In the genomic region with DNA sequence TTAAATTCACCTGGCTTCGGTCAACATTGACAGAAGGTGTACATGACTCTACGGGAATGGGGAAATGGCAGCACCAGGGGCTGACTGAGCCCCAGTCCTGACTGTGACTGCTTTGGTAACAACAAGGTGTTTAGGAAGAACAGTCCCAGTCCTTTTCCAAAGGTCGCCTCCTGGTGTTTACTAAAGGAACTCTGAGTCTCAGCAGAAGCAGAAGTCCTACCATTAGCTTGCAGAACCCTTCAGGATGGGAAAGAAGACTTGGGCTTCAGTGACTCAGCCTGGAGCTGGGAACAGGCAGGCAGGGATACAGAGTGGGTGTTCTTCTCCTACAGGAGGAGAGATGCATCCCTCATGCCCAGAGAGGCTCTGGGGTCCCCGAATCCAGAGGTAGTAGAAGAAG, we compare ENCODE assay signal across 14 cellular contexts.
A peak's percentile ranks its signal among the peaks of the same experiment; 100 is the strongest.
DNase-seq lines count a peak whose midpoint lies in the region; ATAC-seq and TF ChIP-seq lines count a peak whose summit lies in the region.
"Had no signal": no experiment of that assay in that cellular context is flagged by ENCODE, and none has a peak within 500 bp of the region (broad histone marks: within the 10 kb centered on the region; RNA-seq: fewer than 3 reads in every experiment).

No MANE protein-coding gene starts in this region.

- no peak overlapping the region for H3K4me3 Mint-ChIP-seq in naive thymus-derived CD4-positive, alpha-beta T cell
- H3K4me3 Mint-ChIP-seq: CD8-positive, alpha-beta memory T cell; naive B cell had no signal

- in situ Hi-C loops in GM13977 (cut with MboI; ENCODE audit: low pct_unique_long_range_greater_than_20kb, low sequenced_read_pairs, unreplicated experiment) (no loop called here), SK-MEL-5 (cut with HindIII; ENCODE audit: low pct_unique_long_range_greater_than_20kb, low sequenced_read_pairs) (no loop called here)

- no peaks in the 10 kb centered on the region for H3K9me3 ChIP-seq in iPS DF 6.9 (ENCODE audit: control insufficient read depth, insufficient read depth, low read length)
- no peaks in the 10 kb centered on the region for H3K9me3 ChIP-seq in naive thymus-derived CD4-positive, alpha-beta T cell (ENCODE audit: control insufficient read depth in 2 of 3, low read length in 3 of 3)
- H3K9me3 ChIP-seq: thoracic aorta had no signal

- H3K4me1 ChIP-seq in iPS DF 6.9 (ENCODE audit: control insufficient read depth, insufficient read depth, low read length) = no peaks in the 10 kb centered on the region
- H3K4me1 ChIP-seq in naive thymus-derived CD4-positive, alpha-beta T cell (ENCODE audit: control insufficient read depth in 2 of 2, insufficient read depth in 2 of 2, low read length in 2 of 2) = no peaks in the 10 kb centered on the region

- H3K4me3 ChIP-seq in AG09309 (ENCODE audit: control insufficient read depth, low read depth, low read length) = no peak overlapping the region
- no peak overlapping the region for H3K4me3 ChIP-seq in iPS DF 6.9 (ENCODE audit: low read length)
- no peak overlapping the region for H3K4me3 ChIP-seq in naive thymus-derived CD4-positive, alpha-beta T cell (ENCODE audit: low read length)
- H3K4me3 ChIP-seq: thoracic aorta had no signal

- ATAC-seq in GM21360 (IDR thresholded peaks at IDR 0.05; ENCODE audit: unreplicated experiment) (no peak), HG03097 (IDR thresholded peaks at IDR 0.05; ENCODE audit: low FRiP score, unreplicated experiment) (no peak)
- no peak for ATAC-seq in naive thymus-derived CD4-positive, alpha-beta T cell
- ATAC-seq: activated CD4-positive, CD25-positive, alpha-beta regulatory T cell treated with anti-CD3 and anti-CD28 coated beads, Interleukin-2, amount 50 U/mL, for 24 hours had no signal

- no peaks in the 10 kb centered on the region for H3K27me3 ChIP-seq in iPS DF 6.9 (ENCODE audit: control insufficient read depth, insufficient read depth, low read length)
- no peaks in the 10 kb centered on the region for H3K27me3 ChIP-seq in naive thymus-derived CD4-positive, alpha-beta T cell (ENCODE audit: control insufficient read depth in 2 of 2, insufficient read depth in 2 of 2, low read length in 2 of 2)

- no peak for DNase-seq in AG09309 (ENCODE audit: low read depth)
- DNase-seq in GM13977 (ENCODE audit: low spot score) = no peak
- DNase-seq in SK-MEL-5 (ENCODE audit: low read depth, low spot score) = peak; percentile 65
- peak; percentile 48 for DNase-seq in iPS DF 6.9 (ENCODE audit: low read depth, low spot score)
- DNase-seq in activated gamma-delta T cell treated with Interleukin-2 at 50 U/mL for 16 hours = no peak
- no peak for DNase-seq in naive thymus-derived CD4-positive, alpha-beta T cell
- DNase-seq: activated effector memory CD4-positive, alpha-beta T cell treated with Interleukin-2 at 50 U/mL for 16 hours; CD8-positive, alpha-beta memory T cell; MM.1S; naive B cell had no signal

- H3K36me3 Mint-ChIP-seq in naive thymus-derived CD4-positive, alpha-beta T cell = peaks cover 0 to 5% (median 0%) of the 10 kb centered on the region in 5 donors
- H3K36me3 Mint-ChIP-seq: naive B cell had no signal

- intact Hi-C loops in naive thymus-derived CD4-positive, alpha-beta T cell (cut with micrococcal nuclease) = loop anchor here in 1 of 2 donors (2.0 kb wide), 1 partner anchor 112 kb away; no protein-coding TSS in a partner anchor

- no peak overlapping the region for H3K27ac ChIP-seq in iPS DF 6.9 (ENCODE audit: low read length)
- no peak overlapping the region for H3K27ac ChIP-seq in naive thymus-derived CD4-positive, alpha-beta T cell (ENCODE audit: low read depth, low read length)
- H3K27ac ChIP-seq: thoracic aorta had no signal

- CTCF ChIA-PET in naive thymus-derived CD4-positive, alpha-beta T cell (lab: Charles Lee) = no interaction called here

- POLR2A ChIA-PET in naive thymus-derived CD4-positive, alpha-beta T cell (lab: Charles Lee) = no interaction called here

- no CpG with 5 or more reads among the region's 4 CpGs for WGBS in iPS DF 6.9 (ENCODE audit: insufficient coverage, insufficient read length)

- no peaks in the 10 kb centered on the region for H3K9me3 Mint-ChIP-seq in naive thymus-derived CD4-positive, alpha-beta T cell
- H3K9me3 Mint-ChIP-seq: naive B cell had no signal

- H3K4me1 Mint-ChIP-seq in naive thymus-derived CD4-positive, alpha-beta T cell = no peaks in the 10 kb centered on the region
- H3K4me1 Mint-ChIP-seq: CD8-positive, alpha-beta memory T cell had no signal

- H3K27me3 Mint-ChIP-seq in naive thymus-derived CD4-positive, alpha-beta T cell = peaks cover 0 to 6% (median 0%) of the 10 kb centered on the region in 5 donors
- H3K27me3 Mint-ChIP-seq: naive B cell had no signal

- peak; percentile 26 for TF ChIP-seq CTCF in AG09309 (IDR thresholded peaks at IDR 0.05; ENCODE audit: control insufficient read depth, insufficient read depth, low read depth, low read length, missing control alignments)
- peak; percentile 7 for TF ChIP-seq CTCF in GM13977 (IDR thresholded peaks at IDR 0.05; ENCODE audit: extremely low read depth, insufficient read depth, missing control alignments)

- no peaks in the 10 kb centered on the region for H3K36me3 ChIP-seq in iPS DF 6.9 (ENCODE audit: control insufficient read depth, insufficient read depth, low read length)
- no peaks in the 10 kb centered on the region for H3K36me3 ChIP-seq in naive thymus-derived CD4-positive, alpha-beta T cell (ENCODE audit: control insufficient read depth in 2 of 3, insufficient read depth in 3 of 3, low read length in 3 of 3)
- H3K36me3 ChIP-seq: thoracic aorta had no signal

- H3K27ac Mint-ChIP-seq in naive thymus-derived CD4-positive, alpha-beta T cell = no peak overlapping the region

Comparison
In these comparisons a context has a peak if more than half of its experiments do, and no peak if none do; other contexts are left out.
1. DNase-seq: peak in SK-MEL-5 (single experiment) and iPS DF 6.9 (single experiment); none in AG09309 (single experiment), GM13977 (single experiment), activated gamma-delta T cell treated with Interleukin-2 at 50 U/mL for 16 hours (single experiment) and naive thymus-derived CD4-positive, alpha-beta T cell (0 of 9).